1 cellular context compared by ENCODE assay signal in genomic region chr16:81077077-81077940, GRCh38.
TF ChIP-seq lines count a peak whose summit lies in the region.

A gene with protein sequence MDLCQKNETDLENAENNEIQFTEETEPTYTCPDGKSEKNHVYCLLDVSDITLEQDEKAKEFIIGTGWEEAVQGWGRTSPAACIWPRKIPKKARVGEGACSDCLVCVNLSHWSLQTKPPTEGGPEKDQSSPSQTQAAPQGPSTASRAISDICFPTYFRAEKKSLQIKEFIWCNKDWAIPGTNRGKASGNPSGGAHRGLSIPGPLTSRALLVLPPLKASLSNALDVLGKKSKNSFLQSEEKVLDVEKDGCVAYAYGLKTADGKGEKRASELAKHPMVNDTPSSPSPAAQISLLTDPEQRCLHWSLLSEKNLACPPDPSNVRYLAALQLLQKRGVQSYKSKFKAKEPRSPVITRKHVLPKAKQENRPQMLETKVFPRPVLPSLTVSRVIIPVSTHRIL (minus strand): TSS chr16:81077238. CDS start chr16:81063955, 13,283 bp downstream.

TF ChIP-seq in HepG2, 621 proteins besides CTCF, POLR2A, EP300 and RAD21 (continued from another document and continues in another):
- TF ChIP-seq ZNF143 (CRISPR knock-in tag; IDR thresholded peaks at IDR 0.05): 0 out of 2 replicates have a peak, but pooled peaks have one; percentile 31
- peak; percentile 63; the same call in 1 of the 2 replicates for TF ChIP-seq PRDM15 (CRISPR knock-in tag; IDR thresholded peaks at IDR 0.05)
- no peak for TF ChIP-seq STAT5B (CRISPR knock-in tag; IDR thresholded peaks at IDR 0.05)
- peak; percentile 96 for TF ChIP-seq RBFOX2 (IDR thresholded peaks at IDR 0.05; ENCODE audit: low read depth, low read length)
- TF ChIP-seq RAD51 (IDR thresholded peaks at IDR 0.05; ENCODE audit: borderline replicate concordance): no peak
- peak; percentile 99 for TF ChIP-seq ZFY (CRISPR knock-in tag; IDR thresholded peaks at IDR 0.05)
- TF ChIP-seq ELF1 (CRISPR knock-in tag; IDR thresholded peaks at IDR 0.05): peak; percentile 79
- peak; percentile 50; the same call in 1 of the 2 replicates for TF ChIP-seq ISL2 (CRISPR knock-in tag; IDR thresholded peaks at IDR 0.05)
- TF ChIP-seq, protein P1, sequence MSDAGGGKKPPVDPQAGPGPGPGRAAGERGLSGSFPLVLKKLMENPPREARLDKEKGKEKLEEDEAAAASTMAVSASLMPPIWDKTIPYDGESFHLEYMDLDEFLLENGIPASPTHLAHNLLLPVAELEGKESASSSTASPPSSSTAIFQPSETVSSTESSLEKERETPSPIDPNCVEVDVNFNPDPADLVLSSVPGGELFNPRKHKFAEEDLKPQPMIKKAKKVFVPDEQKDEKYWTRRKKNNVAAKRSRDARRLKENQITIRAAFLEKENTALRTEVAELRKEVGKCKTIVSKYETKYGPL (CRISPR knock-in tag; IDR thresholded peaks at IDR 0.05): 0 out of 2 replicates have a peak, but pooled peaks have one; percentile 18
- TF ChIP-seq, protein P2, sequence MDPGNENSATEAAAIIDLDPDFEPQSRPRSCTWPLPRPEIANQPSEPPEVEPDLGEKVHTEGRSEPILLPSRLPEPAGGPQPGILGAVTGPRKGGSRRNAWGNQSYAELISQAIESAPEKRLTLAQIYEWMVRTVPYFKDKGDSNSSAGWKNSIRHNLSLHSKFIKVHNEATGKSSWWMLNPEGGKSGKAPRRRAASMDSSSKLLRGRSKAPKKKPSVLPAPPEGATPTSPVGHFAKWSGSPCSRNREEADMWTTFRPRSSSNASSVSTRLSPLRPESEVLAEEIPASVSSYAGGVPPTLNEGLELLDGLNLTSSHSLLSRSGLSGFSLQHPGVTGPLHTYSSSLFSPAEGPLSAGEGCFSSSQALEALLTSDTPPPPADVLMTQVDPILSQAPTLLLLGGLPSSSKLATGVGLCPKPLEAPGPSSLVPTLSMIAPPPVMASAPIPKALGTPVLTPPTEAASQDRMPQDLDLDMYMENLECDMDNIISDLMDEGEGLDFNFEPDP (CRISPR knock-in tag; conservative IDR thresholded peaks at IDR 0.05): 0 out of 2 replicates have a peak, but pooled peaks have one; percentile 51
- 0 out of 2 replicates have a peak, but pooled peaks have one; percentile 75 for TF ChIP-seq ZNF724P (CRISPR knock-in tag; IDR thresholded peaks at IDR 0.05; ENCODE audit: borderline replicate concordance)
- no peak for TF ChIP-seq AHDC1 (CRISPR knock-in tag; IDR thresholded peaks at IDR 0.05; ENCODE audit: borderline replicate concordance)
- TF ChIP-seq ZNF674 (CRISPR knock-in tag; IDR thresholded peaks at IDR 0.05; ENCODE audit: low read depth): no peak
- TF ChIP-seq EED (CRISPR knock-in tag; IDR thresholded peaks at IDR 0.05): peak; percentile 57; the same call in 1 of the 2 replicates
- peak; percentile 92 for TF ChIP-seq TARDBP (CRISPR knock-in tag; IDR thresholded peaks at IDR 0.05)
- no peak for TF ChIP-seq PAWR (CRISPR knock-in tag; IDR thresholded peaks at IDR 0.05; ENCODE audit: borderline replicate concordance)
- peak; percentile 79; the same call in 1 of the 2 replicates for TF ChIP-seq RFXAP (CRISPR knock-in tag; IDR thresholded peaks at IDR 0.05; ENCODE audit: borderline replicate concordance)
- peak; percentile 60; the same call in 1 of the 2 replicates for TF ChIP-seq ZNF768 (CRISPR knock-in tag; IDR thresholded peaks at IDR 0.05)
- TF ChIP-seq PCBP1 (IDR thresholded peaks at IDR 0.05; ENCODE audit: borderline replicate concordance, low read depth, low read length): no peak
- no peak; the same call in 1 of the 2 replicates for TF ChIP-seq ZNF230 (CRISPR knock-in tag; IDR thresholded peaks at IDR 0.05)
- no peak for TF ChIP-seq ATM (IDR thresholded peaks at IDR 0.05; ENCODE audit: borderline replicate concordance)
- TF ChIP-seq ZNF160 (CRISPR knock-in tag; IDR thresholded peaks at IDR 0.05): peak; percentile 90; the same call in 1 of the 2 replicates
- TF ChIP-seq POLR2G (IDR thresholded peaks at IDR 0.05; ENCODE audit: low read depth, low read length): peak; percentile 98
- TF ChIP-seq CENPT (CRISPR knock-in tag; IDR thresholded peaks at IDR 0.05; ENCODE audit: low read depth): peak; percentile 84; the same call in 1 of the 2 replicates
- TF ChIP-seq ZNF609 (CRISPR knock-in tag; IDR thresholded peaks at IDR 0.05; ENCODE audit: borderline replicate concordance): no peak
- peak; percentile 14 for TF ChIP-seq TBL1XR1 (IDR thresholded peaks at IDR 0.05; ENCODE audit: borderline replicate concordance, low read length, partially characterized antibody)
- no peak for TF ChIP-seq ZNF644 (CRISPR knock-in tag; IDR thresholded peaks at IDR 0.05; ENCODE audit: low read depth)
- TF ChIP-seq, protein P3, sequence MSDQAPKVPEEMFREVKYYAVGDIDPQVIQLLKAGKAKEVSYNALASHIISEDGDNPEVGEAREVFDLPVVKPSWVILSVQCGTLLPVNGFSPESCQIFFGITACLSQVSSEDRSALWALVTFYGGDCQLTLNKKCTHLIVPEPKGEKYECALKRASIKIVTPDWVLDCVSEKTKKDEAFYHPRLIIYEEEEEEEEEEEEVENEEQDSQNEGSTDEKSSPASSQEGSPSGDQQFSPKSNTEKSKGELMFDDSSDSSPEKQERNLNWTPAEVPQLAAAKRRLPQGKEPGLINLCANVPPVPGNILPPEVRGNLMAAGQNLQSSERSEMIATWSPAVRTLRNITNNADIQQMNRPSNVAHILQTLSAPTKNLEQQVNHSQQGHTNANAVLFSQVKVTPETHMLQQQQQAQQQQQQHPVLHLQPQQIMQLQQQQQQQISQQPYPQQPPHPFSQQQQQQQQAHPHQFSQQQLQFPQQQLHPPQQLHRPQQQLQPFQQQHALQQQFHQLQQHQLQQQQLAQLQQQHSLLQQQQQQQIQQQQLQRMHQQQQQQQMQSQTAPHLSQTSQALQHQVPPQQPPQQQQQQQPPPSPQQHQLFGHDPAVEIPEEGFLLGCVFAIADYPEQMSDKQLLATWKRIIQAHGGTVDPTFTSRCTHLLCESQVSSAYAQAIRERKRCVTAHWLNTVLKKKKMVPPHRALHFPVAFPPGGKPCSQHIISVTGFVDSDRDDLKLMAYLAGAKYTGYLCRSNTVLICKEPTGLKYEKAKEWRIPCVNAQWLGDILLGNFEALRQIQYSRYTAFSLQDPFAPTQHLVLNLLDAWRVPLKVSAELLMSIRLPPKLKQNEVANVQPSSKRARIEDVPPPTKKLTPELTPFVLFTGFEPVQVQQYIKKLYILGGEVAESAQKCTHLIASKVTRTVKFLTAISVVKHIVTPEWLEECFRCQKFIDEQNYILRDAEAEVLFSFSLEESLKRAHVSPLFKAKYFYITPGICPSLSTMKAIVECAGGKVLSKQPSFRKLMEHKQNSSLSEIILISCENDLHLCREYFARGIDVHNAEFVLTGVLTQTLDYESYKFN (CRISPR knock-in tag; conservative IDR thresholded peaks at IDR 0.05): peak; percentile 57; the same call in 1 of the 2 replicates
- TF ChIP-seq RFX1 (IDR thresholded peaks at IDR 0.05): peak; percentile 99
- TF ChIP-seq EHMT2 (IDR thresholded peaks at IDR 0.05; ENCODE audit: borderline replicate concordance, low read depth, low read length): no peak; the same call in 1 of the 2 replicates
- TF ChIP-seq TAF15 (IDR thresholded peaks at IDR 0.05; ENCODE audit: low read depth, low read length, poor library complexity, severe bottlenecking): peak; percentile 17
- peak; percentile 92 for TF ChIP-seq ZNF572 (CRISPR knock-in tag; IDR thresholded peaks at IDR 0.05)
- no peak for TF ChIP-seq DDIT3 (CRISPR knock-in tag; IDR thresholded peaks at IDR 0.05)
- TF ChIP-seq ZNF354B (CRISPR knock-in tag; IDR thresholded peaks at IDR 0.05): no peak
- TF ChIP-seq MTF1 (CRISPR knock-in tag; IDR thresholded peaks at IDR 0.05): no peak
- TF ChIP-seq SP1 (IDR thresholded peaks at IDR 0.05): no peak
- peak; percentile 92 for TF ChIP-seq SP1 (CRISPR knock-in tag; IDR thresholded peaks at IDR 0.05)
- TF ChIP-seq HHEX (CRISPR knock-in tag; IDR thresholded peaks at IDR 0.05): no peak
- TF ChIP-seq ERF (CRISPR knock-in tag; IDR thresholded peaks at IDR 0.05): peak; percentile 73
- no peak for TF ChIP-seq ZFP1 (CRISPR knock-in tag; IDR thresholded peaks at IDR 0.05)
- no peak for TF ChIP-seq RELA (CRISPR knock-in tag; IDR thresholded peaks at IDR 0.05)
